Comparison of ENCODE assay signal across 23 cellular contexts in genomic region chr14:99200654-99201005, GRCh38.
A peak's percentile ranks its signal among the peaks of the same experiment; 100 is the strongest.
DNase-seq lines count a peak whose midpoint lies in the region; ATAC-seq, FAIRE-seq and TF ChIP-seq lines count a peak whose summit lies in the region.
"Had no signal": no experiment of that assay in that cellular context is flagged by ENCODE, and none has a peak within 500 bp of the region (broad histone marks: within the 10 kb centered on the region; RNA-seq: fewer than 3 reads in every experiment).

No MANE protein-coding gene starts in this region.

- H3K79me2 ChIP-seq in H1 (ENCODE audit: control insufficient read depth in 1 of 2, insufficient read depth in 2 of 2, low read length in 2 of 2) = peaks cover 0 to 6% of the 10 kb centered on the region in 2 experiments; a peak in 1 of 4 replicates

- peak overlapping the region; percentile 18; the same call in 1 of the 2 replicates for H2BK5ac ChIP-seq in H1 (ENCODE audit: low read depth, low read length)

- no peaks in the 10 kb centered on the region for H3K9me3 ChIP-seq in CD4-positive, alpha-beta T cell (ENCODE audit: control insufficient read depth, low read length)
- no peaks in the 10 kb centered on the region for H3K9me3 ChIP-seq in H1 (ENCODE audit: insufficient read depth in 2 of 2, low read depth in 1 of 2, low read length in 1 of 2)
- H3K9me3 ChIP-seq in prostate gland = no peaks in the 10 kb centered on the region
- H3K9me3 ChIP-seq: A549, ascending aorta, suprapubic skin had no signal

- no peak for FAIRE-seq in H1 (lab: Jason Lieb, UNC)
- FAIRE-seq: A549, small intestine, urothelium cell line had no signal

- peaks cover 4% of the 10 kb centered on the region; the same call in 1 of the 2 replicates for H3K79me1 ChIP-seq in H1 (ENCODE audit: low read depth, low read length)

- peak overlapping the region; percentile 25 for H4K5ac ChIP-seq in H1 (ENCODE audit: insufficient read length, low read depth, low read length)

- peaks cover 0 to 2% (median 0%) of the 10 kb centered on the region in 4 experiments; a peak in 1 of 8 replicates for H3K36me3 ChIP-seq in H1 (ENCODE audit: control insufficient read depth in 2 of 4, insufficient read depth in 4 of 4, low read length in 3 of 4)
- no peaks in the 10 kb centered on the region for H3K36me3 ChIP-seq in prostate gland
- H3K36me3 ChIP-seq: ascending aorta, suprapubic skin had no signal

- no peaks in the 10 kb centered on the region for H3K23me2 ChIP-seq in H1 (ENCODE audit: low read depth, low read length)

- H2AK5ac ChIP-seq in H1 (ENCODE audit: low read depth, low read length) = no peak overlapping the region

- H3K4me1 ChIP-seq in H1 (replicated peaks in 1 of 4; ENCODE audit: control insufficient read depth in 3 of 4, insufficient read depth in 4 of 4, low read length in 3 of 4) (peaks cover 0 to 5% (median under 1%) of the 10 kb centered on the region in 4 experiments; a peak in 1 of 7 replicates), prostate gland (replicated peaks) (no peaks in the 10 kb centered on the region)
- H3K4me1 ChIP-seq: A549, ascending aorta had no signal

- no peak for TF ChIP-seq CTCF in CD4-positive, alpha-beta T cell (IDR thresholded peaks at IDR 0.05)
- TF ChIP-seq CTCF in H1 (IDR thresholded peaks at IDR 0.05; ENCODE audit: control extremely low read depth in 1 of 3, insufficient read depth in 1 of 3, low read depth in 1 of 3, low read length in 3 of 3) (no peak), prostate gland (IDR thresholded peaks at IDR 0.05) (no peak)

- no peak overlapping the region for H2BK120ac ChIP-seq in H1 (replicated peaks; ENCODE audit: low read depth, low read length)

- H3K27me3 ChIP-seq in CD4-positive, alpha-beta T cell (ENCODE audit: control insufficient read depth, insufficient read depth, low read length) = no peaks in the 10 kb centered on the region
- no peaks in the 10 kb centered on the region for H3K27me3 ChIP-seq in H1 (replicated peaks in 1 of 4; ENCODE audit: control insufficient read depth in 3 of 4, extremely low read depth in 1 of 4, insufficient read depth in 3 of 4, low read length in 3 of 4)
- H3K27me3 ChIP-seq in prostate gland (replicated peaks; ENCODE audit: insufficient read depth) = no peaks in the 10 kb centered on the region
- H3K27me3 ChIP-seq: ascending aorta, suprapubic skin had no signal

- H2AFZ ChIP-seq in H1 (ENCODE audit: low read length) = no peak overlapping the region

- TF ChIP-seq RAD21 in H1 (IDR thresholded peaks at IDR 0.05 in 1 of 2, conservative IDR thresholded peaks at IDR 0.05 in 1 of 2; ENCODE audit: low read depth in 2 of 2, low read length in 2 of 2) = no peak

- peaks cover 34% of the 10 kb centered on the region for H3K36me3 Mint-ChIP-seq in activated CD8-positive, alpha-beta memory T cell treated with anti-CD3 and anti-CD28 coated beads, Interleukin-2, amount 10 ng/mL, durations not matched to agents 7 days and 5 days
- H3K36me3 Mint-ChIP-seq in CD4-positive, alpha-beta T cell (ENCODE audit: low read depth) = peaks cover 98% of the 10 kb centered on the region
- peaks cover 82% of the 10 kb centered on the region for H3K36me3 Mint-ChIP-seq in activated CD8-positive, alpha-beta T cell treated with anti-CD3 and anti-CD28 coated beads, Interleukin-2, amount 10 ng/mL, durations not matched to agents 7 days and 5 days (ENCODE audit: low read depth)

- CTCF ChIA-PET in activated CD8-positive, alpha-beta memory T cell treated with anti-CD3 and anti-CD28 coated beads, Interleukin-2, amount 10 ng/mL, durations not matched to agents 7 days and 5 days (lab: Charles Lee) = interaction anchor here (1.2 to 4.3 kb wide), 4 partner anchors 9 to 65 kb away, joined by 3 to 17 read pairs (median 4); no protein-coding TSS in a partner anchor
- CTCF ChIA-PET in CD4-positive, alpha-beta T cell (lab: Charles Lee) = interaction anchor here (1.1 to 1.6 kb wide), 2 partner anchors 14 to 66 kb away, joined by 4 to 5 read pairs; no protein-coding TSS in a partner anchor
- CTCF ChIA-PET in activated CD8-positive, alpha-beta T cell treated with anti-CD3 and anti-CD28 coated beads, Interleukin-2, amount 10 ng/mL, durations not matched to agents 7 days and 5 days (lab: Charles Lee) = interaction anchor here (3.9 kb wide), 1 partner anchor 65 kb away, joined by 13 read pairs; no protein-coding TSS in a partner anchor
- CTCF ChIA-PET in H1 (lab: Charles Lee; ENCODE audit: partially characterized antibody) = interaction anchor here (1.1 to 4.3 kb wide), 8 partner anchors 23 to 272 kb away, joined by 3 to 19 read pairs (median 4); no protein-coding TSS in a partner anchor

- H2BK15ac ChIP-seq in H1 (ENCODE audit: low read length) = no peak overlapping the region

- no peak for ATAC-seq in activated CD8-positive, alpha-beta memory T cell treated with anti-CD3 and anti-CD28 coated beads, Interleukin-2, amount 10 ng/mL, durations not matched to agents 7 days and 5 days
- ATAC-seq in CD4-positive, alpha-beta T cell (ENCODE audit: poor library complexity) = no peak
- ATAC-seq in activated CD8-positive, alpha-beta T cell treated with anti-CD3 and anti-CD28 coated beads, Interleukin-2, amount 10 ng/mL, durations not matched to agents 7 days and 5 days = no peak

- no peaks in the 10 kb centered on the region for H3K27me3 Mint-ChIP-seq in activated CD8-positive, alpha-beta memory T cell treated with anti-CD3 and anti-CD28 coated beads, Interleukin-2, amount 10 ng/mL, durations not matched to agents 7 days and 5 days
- H3K27me3 Mint-ChIP-seq in CD4-positive, alpha-beta T cell = no peaks in the 10 kb centered on the region
- no peaks in the 10 kb centered on the region for H3K27me3 Mint-ChIP-seq in activated CD8-positive, alpha-beta T cell treated with anti-CD3 and anti-CD28 coated beads, Interleukin-2, amount 10 ng/mL, durations not matched to agents 7 days and 5 days (ENCODE audit: low read depth)
- H3K27me3 Mint-ChIP-seq: B cell had no signal

- POLR2A ChIA-PET in CD4-positive, alpha-beta T cell (lab: Charles Lee) = interaction anchor here (0.6 to 83.0 kb wide), 6 partner anchors 8 to 1575 kb away, joined by 3 to 4389 read pairs (median 14); partner anchors contain the start of gene BCL11B
- POLR2A ChIA-PET in activated CD8-positive, alpha-beta T cell treated with anti-CD3 and anti-CD28 coated beads, Interleukin-2, amount 10 ng/mL, durations not matched to agents 7 days and 5 days (lab: Charles Lee) = interaction anchor here (1.0 to 1.2 kb wide), 3 partner anchors 11 to 71 kb away, joined by 3 read pairs; partner anchors contain the start of gene BCL11B
- POLR2A ChIA-PET in H1 (lab: Charles Lee; ENCODE audit: partially characterized antibody) = interaction anchor here (1.1 kb wide), 1 partner anchor 60 kb away, joined by 3 read pairs; no protein-coding TSS in a partner anchor

- H3K4me2 ChIP-seq in H1 (ENCODE audit: insufficient read depth in 1 of 2, low read depth in 2 of 2, low read length in 2 of 2) = no peak overlapping the region
- H3K4me2 ChIP-seq: A549 had no signal

- H4K20me1 ChIP-seq in H1 (replicated peaks in 1 of 2; ENCODE audit: control insufficient read depth in 1 of 2, insufficient read depth in 2 of 2, low read length in 2 of 2) = peaks cover 1 to 3% of the 10 kb centered on the region in 2 experiments

- H3K27ac ChIP-seq in CD4-positive, alpha-beta T cell (ENCODE audit: low read depth, low read length) = peak overlapping the region; percentile 83
- H3K27ac ChIP-seq in H1 (ENCODE audit: low read depth, low read length) (no peak overlapping the region), prostate gland (no peak overlapping the region)
- H3K27ac ChIP-seq: A549, ascending aorta had no signal

- 82% methylated on average over 7 of the region's 7 CpGs; no CpG with 5 or more reads in 1 of the 2 experiments for WGBS in H1 (ENCODE audit: extremely low coverage in 1 of 2, insufficient coverage in 1 of 2, insufficient read length in 1 of 2, insufficient replicate concordance in 2 of 2, low coverage in 1 of 2, low lambda C conversion rate in 2 of 2, missing lambda C conversion rate in 1 of 2), 2 experiments
- WGBS in prostate gland = 69% methylated on average over 7 of the region's 7 CpGs

- H3K18ac ChIP-seq in H1 (ENCODE audit: extremely low read depth, low read length) = no peak overlapping the region; the same call in 1 of the 2 replicates

- H3K9me3 Mint-ChIP-seq in activated CD8-positive, alpha-beta memory T cell treated with anti-CD3 and anti-CD28 coated beads, Interleukin-2, amount 10 ng/mL, durations not matched to agents 7 days and 5 days (ENCODE audit: low read depth) = no peaks in the 10 kb centered on the region
- H3K9me3 Mint-ChIP-seq in CD4-positive, alpha-beta T cell = no peaks in the 10 kb centered on the region
- no peaks in the 10 kb centered on the region for H3K9me3 Mint-ChIP-seq in activated CD8-positive, alpha-beta T cell treated with anti-CD3 and anti-CD28 coated beads, Interleukin-2, amount 10 ng/mL, durations not matched to agents 7 days and 5 days (ENCODE audit: insufficient read depth)
- H3K9me3 Mint-ChIP-seq: activated B cell treated with CpG ODN at 0.5 μM for 24 hours; dendritic cell treated with granulocyte-macrophage colony-stimulating factor and Interleukin-4, amounts not matched to agents 40 ng/mL and 50 ng/mL, for 4 days had no signal

- no peak overlapping the region for H3K56ac ChIP-seq in H1 (replicated peaks; ENCODE audit: insufficient read length, low read depth, low read length)

- DNase-seq in activated CD8-positive, alpha-beta memory T cell treated with anti-CD3 and anti-CD28 coated beads, Interleukin-2, amount 10 ng/mL, durations not matched to agents 7 days and 5 days = no peak
- DNase-seq in activated CD8-positive, alpha-beta memory T cell treated with anti-CD3 and anti-CD28 coated beads, Interleukin-2, amount 50 U/mL, for 48 hours = no peak
- no peak for DNase-seq in CD4-positive, alpha-beta T cell
- no peak for DNase-seq in activated CD8-positive, alpha-beta T cell treated with anti-CD3 and anti-CD28 coated beads, Interleukin-2, amount 10 ng/mL, durations not matched to agents 7 days and 5 days
- DNase-seq in H1 (ENCODE audit: low read depth in 1 of 2, low spot score in 2 of 2) (no peak), NCI-H345 (lab: John Stamatoyannopoulos, UW) (no peak), COR-L47 (lab: John Stamatoyannopoulos, UW) (no peak), prostate gland (ENCODE audit: low spot score) (no peak)
- DNase-seq: activated B cell treated with CpG ODN at 0.5 μM for 24 hours; activated gamma-delta T cell; HFFc6; kidney glomerular epithelial cell; nucleus accumbens; OCI-M1; small intestine; stimulated activated CD4-positive, alpha-beta T cell treated with anti-CD3 and anti-CD28 coated beads, Interleukin-2, amount 100 ng/mL, for 24 hours; T1000 had no signal

- peak overlapping the region; percentile 26 for H4K91ac ChIP-seq in H1 (replicated peaks; ENCODE audit: insufficient read length, low read length)

- no peak overlapping the region for H3K4me3 Mint-ChIP-seq in activated CD8-positive, alpha-beta memory T cell treated with anti-CD3 and anti-CD28 coated beads, Interleukin-2, amount 10 ng/mL, durations not matched to agents 7 days and 5 days
- peak overlapping the region; percentile 89 for H3K4me3 Mint-ChIP-seq in CD4-positive, alpha-beta T cell
- no peak overlapping the region for H3K4me3 Mint-ChIP-seq in activated CD8-positive, alpha-beta T cell treated with anti-CD3 and anti-CD28 coated beads, Interleukin-2, amount 10 ng/mL, durations not matched to agents 7 days and 5 days
- H3K4me3 Mint-ChIP-seq: activated B cell treated with CpG ODN at 0.5 μM for 24 hours; B cell; dendritic cell treated with granulocyte-macrophage colony-stimulating factor and Interleukin-4, amounts not matched to agents 40 ng/mL and 50 ng/mL, for 4 days; HFFc6 had no signal

- H3K9ac ChIP-seq in H1 (replicated peaks in 1 of 4; ENCODE audit: extremely low read depth in 1 of 4, low read depth in 3 of 4, low read length in 3 of 4) = no peak overlapping the region

- TF ChIP-seq POLR2A in H1 (IDR thresholded peaks at IDR 0.05; ENCODE audit: control extremely low read depth in 1 of 2, low read depth in 2 of 2, low read length in 2 of 2) = no peak
- TF ChIP-seq POLR2A in prostate gland (IDR thresholded peaks at IDR 0.05) = no peak

- H3K4me3 ChIP-seq in H1 (ENCODE audit: extremely low read depth in 1 of 4, insufficient read depth in 2 of 4, low read depth in 3 of 4, low read length in 4 of 4) (no peak overlapping the region), prostate gland (no peak overlapping the region)
- H3K4me3 ChIP-seq: A549, ascending aorta, suprapubic skin had no signal

- peaks cover 90% of the 10 kb centered on the region for H3K4me1 Mint-ChIP-seq in activated CD8-positive, alpha-beta memory T cell treated with anti-CD3 and anti-CD28 coated beads, Interleukin-2, amount 10 ng/mL, durations not matched to agents 7 days and 5 days
- H3K4me1 Mint-ChIP-seq in CD4-positive, alpha-beta T cell (ENCODE audit: low read depth) = peaks cover 99% of the 10 kb centered on the region
- H3K4me1 Mint-ChIP-seq in activated CD8-positive, alpha-beta T cell treated with anti-CD3 and anti-CD28 coated beads, Interleukin-2, amount 10 ng/mL, durations not matched to agents 7 days and 5 days (ENCODE audit: low read depth) = peaks cover 98% of the 10 kb centered on the region
- H3K4me1 Mint-ChIP-seq: activated B cell treated with CpG ODN at 0.5 μM for 24 hours, B cell had no signal

- no peak overlapping the region for H2BK12ac ChIP-seq in H1 (ENCODE audit: low read depth, low read length)

- H3K23ac ChIP-seq in H1 (ENCODE audit: insufficient read length) = no peak overlapping the region

- H2BK20ac ChIP-seq in H1 (ENCODE audit: low read length) = no peak overlapping the region

- intact Hi-C loops in CD4-positive, alpha-beta T cell (cut with DNase I, micrococcal nuclease) = no loop called here
- intact Hi-C loops in prostate gland (cut with DNase I) = no loop called here

- peak overlapping the region; percentile 76; the same call in 1 of the 2 replicates for H4K8ac ChIP-seq in H1 (ENCODE audit: extremely low read depth, insufficient read depth, low read length)

- H3K27ac Mint-ChIP-seq in activated CD8-positive, alpha-beta memory T cell treated with anti-CD3 and anti-CD28 coated beads, Interleukin-2, amount 10 ng/mL, durations not matched to agents 7 days and 5 days = peak overlapping the region; percentile 69
- H3K27ac Mint-ChIP-seq in CD4-positive, alpha-beta T cell = peak overlapping the region; percentile 95
- H3K27ac Mint-ChIP-seq in activated CD8-positive, alpha-beta T cell treated with anti-CD3 and anti-CD28 coated beads, Interleukin-2, amount 10 ng/mL, durations not matched to agents 7 days and 5 days = peak overlapping the region; percentile 82
- H3K27ac Mint-ChIP-seq: activated B cell treated with CpG ODN at 0.5 μM for 24 hours; B cell; dendritic cell treated with granulocyte-macrophage colony-stimulating factor and Interleukin-4, amounts not matched to agents 40 ng/mL and 50 ng/mL, for 4 days; HFFc6 had no signal

- no peak overlapping the region for H3K14ac ChIP-seq in H1 (ENCODE audit: insufficient read length)

- TF ChIP-seq EP300 in H1 (IDR thresholded peaks at IDR 0.05; ENCODE audit: borderline replicate concordance in 1 of 2, low read depth in 2 of 2, low read length in 2 of 2) = no peak

- H3K4ac ChIP-seq in H1 (replicated peaks; ENCODE audit: insufficient read length, low read depth, low read length) = no peak overlapping the region
